19 cellular contexts compared by ENCODE assay signal in genomic region chr12:94163850-94164249, GRCh38. TPM values are rescaled to one million over a fixed set of nuclear protein-coding genes. Genes with fewer than 3 reads are reported as not detected.
DNase-seq lines count a peak whose midpoint lies in the region; ATAC-seq and TF ChIP-seq lines count a peak whose summit lies in the region.
"Had no signal": no experiment of that assay in that cellular context is flagged by ENCODE, and none has a peak within 500 bp of the region (broad histone marks: within the 10 kb centered on the region; RNA-seq: fewer than 3 reads in every experiment).

No MANE protein-coding gene starts in this region.

- H3K27ac Mint-ChIP-seq in T-helper 17 cell (peak overlapping the region; percentile 53), endodermal cell (no peak overlapping the region)
- peak overlapping the region; percentile 38 for H3K27ac Mint-ChIP-seq in stimulated activated memory B cell treated with anti-CD40 and anti-IgM and Interleukin-4, amounts not matched to agents 10 μg/mL and 1 μg/mL and 100 μg/mL, for 72 hours

- H3K4me1 Mint-ChIP-seq in T-helper 17 cell: peaks cover 39% of the 10 kb centered on the region
- H3K4me1 Mint-ChIP-seq in endodermal cell: peaks cover 21% of the 10 kb centered on the region
- H3K4me1 Mint-ChIP-seq in stimulated activated memory B cell treated with anti-CD40 and anti-IgM and Interleukin-4, amounts not matched to agents 10 μg/mL and 1 μg/mL and 100 μg/mL, for 72 hours: peaks cover 54% of the 10 kb centered on the region

- TF ChIP-seq POLR2A in NB4 (IDR thresholded peaks at IDR 0.05; ENCODE audit: extremely low read depth, insufficient read length): no peak

- H3K9ac ChIP-seq in endodermal cell (ENCODE audit: extremely low read depth, low read length, poor library complexity, severe bottlenecking): no peak overlapping the region

- no peak overlapping the region for H3K4me3 ChIP-seq in NB4 (ENCODE audit: low read depth, low read length)
- no peak overlapping the region for H3K4me3 ChIP-seq in endodermal cell (ENCODE audit: low read length)
- H3K4me3 ChIP-seq: GM12878 had no signal

- DNase-seq in NB4 (ENCODE audit: low read depth) (peak; percentile 24), T-helper 17 cell (no peak), endodermal cell (no peak)
- DNase-seq in stimulated activated CD8-positive, alpha-beta memory T cell treated with anti-CD3 and anti-CD28 coated beads, Interleukin-4, amount 100 ng/mL, for 48 hours: no peak
- DNase-seq: ACHN; BE2C; C1 segment of cervical spinal cord; CD4-positive, CD25-positive, alpha-beta regulatory T cell; CD8-positive, alpha-beta memory T cell; COR-L47; DMS 273 treated with DMSO at 0.1 percent for 48 hours; DMS53; DND-41; EL had no signal

- 94 to 98% methylated on average over 2 of the region's 2 CpGs for WGBS in endodermal cell (ENCODE audit: insufficient coverage in 1 of 2, insufficient read length in 1 of 2), 2 experiments

- TF ChIP-seq CTCF in NB4 (IDR thresholded peaks at IDR 0.05; ENCODE audit: low read depth, low read length) (no peak), endodermal cell (conservative IDR thresholded peaks at IDR 0.05) (no peak)

- H3K9me3 Mint-ChIP-seq in endodermal cell: no peaks in the 10 kb centered on the region
- H3K9me3 Mint-ChIP-seq in stimulated activated memory B cell treated with anti-CD40 and anti-IgM and Interleukin-4, amounts not matched to agents 10 μg/mL and 1 μg/mL and 100 μg/mL, for 72 hours: peaks cover 4% of the 10 kb centered on the region
- H3K9me3 Mint-ChIP-seq: CD8-positive, alpha-beta memory T cell had no signal

- H3K27me3 ChIP-seq in endodermal cell (ENCODE audit: control insufficient read depth, insufficient read depth, low read length, poor library complexity, severe bottlenecking): peaks cover 8% of the 10 kb centered on the region

- H3K4me1 ChIP-seq in endodermal cell (ENCODE audit: control insufficient read depth, insufficient read depth, low read length): peaks cover 6% of the 10 kb centered on the region
- H3K4me1 ChIP-seq: BE2C had no signal

- H3K4me3 Mint-ChIP-seq in T-helper 17 cell (no peak overlapping the region), endodermal cell (no peak overlapping the region)
- H3K4me3 Mint-ChIP-seq in stimulated activated memory B cell treated with anti-CD40 and anti-IgM and Interleukin-4, amounts not matched to agents 10 μg/mL and 1 μg/mL and 100 μg/mL, for 72 hours: no peak overlapping the region
- H3K4me3 Mint-ChIP-seq: CD4-positive, CD25-positive, alpha-beta regulatory T cell; CD8-positive, alpha-beta memory T cell had no signal

- peaks cover 2% of the 10 kb centered on the region for H3K36me3 Mint-ChIP-seq in T-helper 17 cell (ENCODE audit: low read depth)
- H3K36me3 Mint-ChIP-seq in endodermal cell (ENCODE audit: low read depth): no peaks in the 10 kb centered on the region
- peaks cover 47% of the 10 kb centered on the region for H3K36me3 Mint-ChIP-seq in stimulated activated memory B cell treated with anti-CD40 and anti-IgM and Interleukin-4, amounts not matched to agents 10 μg/mL and 1 μg/mL and 100 μg/mL, for 72 hours

- H3K27me3 Mint-ChIP-seq in T-helper 17 cell (no peaks in the 10 kb centered on the region), endodermal cell (ENCODE audit: insufficient read depth) (peaks cover 47% of the 10 kb centered on the region)
- H3K27me3 Mint-ChIP-seq in stimulated activated memory B cell treated with anti-CD40 and anti-IgM and Interleukin-4, amounts not matched to agents 10 μg/mL and 1 μg/mL and 100 μg/mL, for 72 hours: no peaks in the 10 kb centered on the region
- H3K27me3 Mint-ChIP-seq: CD4-positive, CD25-positive, alpha-beta regulatory T cell; CD8-positive, alpha-beta memory T cell had no signal

- ATAC-seq in T-helper 17 cell: no peak
- no peak for ATAC-seq in stimulated activated memory B cell treated with anti-CD40 and anti-IgM and Interleukin-4, amounts not matched to agents 10 μg/mL and 1 μg/mL and 100 μg/mL, for 72 hours
- ATAC-seq in GM18498 (IDR thresholded peaks at IDR 0.05; ENCODE audit: unreplicated experiment): no peak
- ATAC-seq: GM12878 had no signal

- H3K9me3 ChIP-seq in T-helper 17 cell (ENCODE audit: control insufficient read depth, low read length, poor library complexity, severe bottlenecking) (no peaks in the 10 kb centered on the region), endodermal cell (ENCODE audit: control insufficient read depth, low read length) (no peaks in the 10 kb centered on the region)
- H3K9me3 ChIP-seq: BE2C, HAP-1 had no signal

- no peaks in the 10 kb centered on the region for H3K36me3 ChIP-seq in endodermal cell (ENCODE audit: control insufficient read depth, insufficient read depth, low read length)
- H3K36me3 ChIP-seq: BE2C, HAP-1 had no signal

- H3K27ac ChIP-seq in endodermal cell (ENCODE audit: low read depth, low read length): peak overlapping the region; percentile 96

RNA-seq across cellular contexts. Expression of gene PLXNC1, which starts 15.5 kb away (rescaled TPM):
- total RNA-seq in T-helper 17 cell: 10 to 100 TPM; 26.5 to 30.6 TPM
- total RNA-seq in endodermal cell: 1 to 10 TPM; 1.6 to 1.9 TPM
- 10.2 TPM for polyA plus RNA-seq in endodermal cell (2013, experiment 1 of 2)
- 9.9 TPM for polyA plus RNA-seq in endodermal cell (2013, experiment 2 of 2)
- total RNA-seq: G401 had no signal

Comparison
In these comparisons a context has a peak if more than half of its experiments do, and no peak if none do; other contexts are left out.
1. RNA of gene PLXNC1, which starts 15.5 kb away (total RNA-seq): 26.5 to 30.6 TPM in T-helper 17 cell; 1.6 to 1.9 TPM in endodermal cell; every median in the first group is over 4 times any median in the second.